ENCODE assay signal across 1 cellular context in the genomic region with DNA sequence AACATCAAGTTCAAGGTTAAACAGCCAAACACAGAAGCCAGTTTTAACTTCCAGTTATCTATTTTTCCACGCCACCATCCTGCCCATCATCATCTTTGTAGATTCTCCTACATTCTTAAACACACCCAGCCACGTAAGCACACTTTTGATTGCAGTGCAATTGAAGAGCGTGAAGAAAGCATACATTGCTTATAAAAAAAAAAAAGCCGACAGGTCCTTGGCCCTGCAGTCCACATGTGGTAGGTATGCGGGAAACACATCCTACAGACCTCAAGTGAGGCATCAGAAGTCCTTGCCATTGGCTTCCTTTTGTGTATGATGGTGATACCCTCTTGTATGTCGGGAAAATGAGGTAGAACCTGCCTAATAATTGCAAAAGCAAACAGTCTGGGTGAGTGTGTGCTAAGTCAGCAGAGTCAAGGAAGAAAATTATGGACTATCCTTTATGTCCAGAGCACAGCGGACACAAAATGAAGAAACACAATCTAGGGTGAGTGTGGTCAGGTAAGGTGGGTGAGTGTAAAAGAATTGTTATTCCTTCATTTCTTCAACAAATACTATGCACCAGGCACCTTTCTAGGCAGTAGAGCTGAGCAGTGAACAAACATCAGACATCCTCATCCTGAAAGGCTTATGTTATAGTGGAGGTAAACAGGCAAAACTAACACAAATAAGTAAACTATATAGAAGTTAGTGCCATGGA.
A peak's percentile ranks its signal among the peaks of the same experiment; 100 is the strongest.
TF ChIP-seq lines count a peak whose summit lies in the region.

No MANE protein-coding gene starts in this region.

TF ChIP-seq in K562, 482 proteins besides CTCF, POLR2A, EP300 and RAD21:
- TF ChIP-seq TRIM24 (IDR thresholded peaks at IDR 0.05) (no peak), POLR2AphosphoS2 (IDR thresholded peaks at IDR 0.05; ENCODE audit: low read length) (peak; percentile 75; the same call in 1 of the 2 replicates), ZNF133 (CRISPR knock-in tag; IDR thresholded peaks at IDR 0.05) (no peak)
TF ChIP-seq in K562: peak in this region for 1.
